1 cellular context compared by ENCODE assay signal in the genomic region with DNA sequence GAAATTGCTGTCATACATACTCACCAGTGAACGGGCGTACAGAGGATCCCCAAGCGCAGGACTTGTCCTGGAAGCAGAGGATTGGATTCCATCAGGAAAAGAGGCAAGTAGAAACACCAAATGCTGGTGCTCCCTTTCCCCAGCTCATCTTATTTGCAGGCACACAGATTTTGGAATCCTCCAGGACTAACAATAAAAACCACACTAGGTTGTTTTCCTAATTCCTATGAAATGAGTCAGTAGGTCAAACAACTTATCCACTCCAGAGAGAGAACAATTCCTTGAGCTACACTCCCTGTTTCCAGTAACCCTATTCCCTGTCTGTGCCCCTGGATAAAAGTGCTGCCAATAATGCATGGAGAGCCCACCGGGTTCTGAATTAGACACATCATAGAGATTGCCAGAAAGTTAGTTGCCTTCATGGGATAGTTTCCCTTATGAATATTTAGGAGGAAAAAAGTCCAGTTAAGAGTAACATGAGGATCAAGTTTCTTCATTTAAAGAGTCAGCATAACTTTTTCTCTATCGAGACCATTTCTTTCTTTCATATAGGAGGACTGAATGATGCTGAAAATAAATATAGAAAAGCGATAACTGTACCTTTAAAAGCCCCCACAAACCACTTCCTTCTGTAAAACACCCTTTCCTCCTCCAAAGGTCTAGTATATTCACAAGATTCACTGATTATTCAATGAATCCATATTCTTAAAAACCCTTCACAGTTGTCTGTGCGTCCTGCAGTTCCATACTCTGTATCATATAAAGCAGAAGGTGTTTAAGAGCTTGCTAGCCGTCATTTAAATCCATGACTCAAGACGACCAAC.
TF ChIP-seq lines count a peak whose summit lies in the region.

No MANE protein-coding gene starts in this region.

TF ChIP-seq in HepG2, 621 proteins besides CTCF, POLR2A, EP300 and RAD21 (continued from another document):
- no peak for TF ChIP-seq HNF4G (IDR thresholded peaks at IDR 0.05; ENCODE audit: borderline replicate concordance, low read depth, low read length)
- no peak for TF ChIP-seq HNF4G (CRISPR knock-in tag; IDR thresholded peaks at IDR 0.05; ENCODE audit: borderline replicate concordance, low read depth)
- TF ChIP-seq, protein P1, sequence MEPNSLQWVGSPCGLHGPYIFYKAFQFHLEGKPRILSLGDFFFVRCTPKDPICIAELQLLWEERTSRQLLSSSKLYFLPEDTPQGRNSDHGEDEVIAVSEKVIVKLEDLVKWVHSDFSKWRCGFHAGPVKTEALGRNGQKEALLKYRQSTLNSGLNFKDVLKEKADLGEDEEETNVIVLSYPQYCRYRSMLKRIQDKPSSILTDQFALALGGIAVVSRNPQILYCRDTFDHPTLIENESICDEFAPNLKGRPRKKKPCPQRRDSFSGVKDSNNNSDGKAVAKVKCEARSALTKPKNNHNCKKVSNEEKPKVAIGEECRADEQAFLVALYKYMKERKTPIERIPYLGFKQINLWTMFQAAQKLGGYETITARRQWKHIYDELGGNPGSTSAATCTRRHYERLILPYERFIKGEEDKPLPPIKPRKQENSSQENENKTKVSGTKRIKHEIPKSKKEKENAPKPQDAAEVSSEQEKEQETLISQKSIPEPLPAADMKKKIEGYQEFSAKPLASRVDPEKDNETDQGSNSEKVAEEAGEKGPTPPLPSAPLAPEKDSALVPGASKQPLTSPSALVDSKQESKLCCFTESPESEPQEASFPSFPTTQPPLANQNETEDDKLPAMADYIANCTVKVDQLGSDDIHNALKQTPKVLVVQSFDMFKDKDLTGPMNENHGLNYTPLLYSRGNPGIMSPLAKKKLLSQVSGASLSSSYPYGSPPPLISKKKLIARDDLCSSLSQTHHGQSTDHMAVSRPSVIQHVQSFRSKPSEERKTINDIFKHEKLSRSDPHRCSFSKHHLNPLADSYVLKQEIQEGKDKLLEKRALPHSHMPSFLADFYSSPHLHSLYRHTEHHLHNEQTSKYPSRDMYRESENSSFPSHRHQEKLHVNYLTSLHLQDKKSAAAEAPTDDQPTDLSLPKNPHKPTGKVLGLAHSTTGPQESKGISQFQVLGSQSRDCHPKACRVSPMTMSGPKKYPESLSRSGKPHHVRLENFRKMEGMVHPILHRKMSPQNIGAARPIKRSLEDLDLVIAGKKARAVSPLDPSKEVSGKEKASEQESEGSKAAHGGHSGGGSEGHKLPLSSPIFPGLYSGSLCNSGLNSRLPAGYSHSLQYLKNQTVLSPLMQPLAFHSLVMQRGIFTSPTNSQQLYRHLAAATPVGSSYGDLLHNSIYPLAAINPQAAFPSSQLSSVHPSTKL (CRISPR knock-in tag; IDR thresholded peaks at IDR 0.05) = peak; percentile 55
- TF ChIP-seq TAF1 (CRISPR knock-in tag; IDR thresholded peaks at IDR 0.05) = peak; percentile 49; the same call in 1 of the 2 replicates
- TF ChIP-seq ZNF263 (CRISPR knock-in tag; IDR thresholded peaks at IDR 0.05) = peak; percentile 80
- TF ChIP-seq ZKSCAN8 (CRISPR knock-in tag; IDR thresholded peaks at IDR 0.05; ENCODE audit: borderline replicate concordance) = no peak
- TF ChIP-seq SMAD1 (CRISPR knock-in tag; IDR thresholded peaks at IDR 0.05; ENCODE audit: borderline replicate concordance, low read depth) = no peak
- peak; percentile 75 for TF ChIP-seq RBM22 (optimal IDR thresholded peaks at IDR 0.05; ENCODE audit: low read length)
- TF ChIP-seq HDAC2 (CRISPR knock-in tag; IDR thresholded peaks at IDR 0.05) = peak; percentile 31; the same call in 1 of the 2 replicates
- TF ChIP-seq SOX13 (IDR thresholded peaks at IDR 0.05) = no peak
- TF ChIP-seq SOX13 (CRISPR knock-in tag; conservative IDR thresholded peaks at IDR 0.05 in 1 of 2, IDR thresholded peaks at IDR 0.05 in 1 of 2) = peak in 1 of 2 experiments; percentile 74; a peak in 2 of 4 replicates
- TF ChIP-seq KAT7 (CRISPR knock-in tag; IDR thresholded peaks at IDR 0.05; ENCODE audit: borderline replicate concordance) = peak; percentile 41; the same call in 1 of the 2 replicates
- TF ChIP-seq LCORL (IDR thresholded peaks at IDR 0.05) = peak; percentile 29; the same call in 1 of the 2 replicates
- TF ChIP-seq LCORL (CRISPR knock-in tag; IDR thresholded peaks at IDR 0.05) = no peak
- no peak for TF ChIP-seq ZNF557 (CRISPR knock-in tag; IDR thresholded peaks at IDR 0.05)
- peak; percentile 8; the same call in 1 of the 2 replicates for TF ChIP-seq THAP11 (CRISPR knock-in tag; IDR thresholded peaks at IDR 0.05)
- TF ChIP-seq KLF6 (CRISPR knock-in tag; IDR thresholded peaks at IDR 0.05) = 0 out of 2 replicates have a peak, but pooled peaks have one; percentile 22
- TF ChIP-seq RARA (CRISPR knock-in tag; IDR thresholded peaks at IDR 0.05) = peak; percentile 25
- TF ChIP-seq KDM5B (CRISPR knock-in tag; IDR thresholded peaks at IDR 0.05; ENCODE audit: borderline replicate concordance) = no peak
- peak; percentile 63; the same call in 1 of the 2 replicates for TF ChIP-seq FOSL1 (CRISPR knock-in tag; IDR thresholded peaks at IDR 0.05; ENCODE audit: borderline replicate concordance)
- TF ChIP-seq CREB1 (IDR thresholded peaks at IDR 0.05) = no peak
- TF ChIP-seq CREB1 (CRISPR knock-in tag; IDR thresholded peaks at IDR 0.05) = 0 out of 2 replicates have a peak, but pooled peaks have one; percentile 26
- peak; percentile 40; the same call in 1 of the 2 replicates for TF ChIP-seq MED1 (CRISPR knock-in tag; IDR thresholded peaks at IDR 0.05)
- TF ChIP-seq GFI1 (CRISPR knock-in tag; IDR thresholded peaks at IDR 0.05; ENCODE audit: borderline replicate concordance) = peak; percentile 49; the same call in 1 of the 2 replicates
- no peak for TF ChIP-seq ZNF777 (CRISPR knock-in tag; IDR thresholded peaks at IDR 0.05)
- TF ChIP-seq SOX5 (CRISPR knock-in tag; IDR thresholded peaks at IDR 0.05; ENCODE audit: borderline replicate concordance) = peak; percentile 73; the same call in 1 of the 2 replicates
- peak; percentile 47; the same call in 1 of the 2 replicates for TF ChIP-seq SAP130 (CRISPR knock-in tag; IDR thresholded peaks at IDR 0.05; ENCODE audit: low read depth)
- TF ChIP-seq PAX8 (CRISPR knock-in tag; IDR thresholded peaks at IDR 0.05; ENCODE audit: borderline replicate concordance) = no peak
- TF ChIP-seq PPARG (CRISPR knock-in tag; conservative IDR thresholded peaks at IDR 0.05) = 0 out of 2 replicates have a peak, but pooled peaks have one; percentile 11
- peak; percentile 84 for TF ChIP-seq FOSL2 (CRISPR knock-in tag; IDR thresholded peaks at IDR 0.05)
- TF ChIP-seq ZNF776 (CRISPR knock-in tag; IDR thresholded peaks at IDR 0.05) = no peak
- peak; percentile 42 for TF ChIP-seq TEAD3 (CRISPR knock-in tag; optimal IDR thresholded peaks at IDR 0.05; ENCODE audit: borderline replicate concordance)
